ENCODE assay signal across 33 cellular contexts in genomic region chr9:134847752-134848432, GRCh38. TPM values are rescaled to one million over a fixed set of nuclear protein-coding genes. Genes with fewer than 3 reads are reported as not detected.
DNase-seq lines count a peak whose midpoint lies in the region; ATAC-seq, FAIRE-seq and TF ChIP-seq lines count a peak whose summit lies in the region.
"Had no signal": no experiment of that assay in that cellular context is flagged by ENCODE, and none has a peak within 500 bp of the region (broad histone marks: within the 10 kb centered on the region; RNA-seq: fewer than 3 reads in every experiment).

No MANE protein-coding gene starts in this region.

- CTCF ChIA-PET in SK-N-SH (lab: Yijun Ruan, JAX): no interaction called here

- H3K27ac ChIP-seq in SK-N-SH (ENCODE audit: low read depth in 2 of 2, low read length in 1 of 2) (no peak overlapping the region), astrocyte (ENCODE audit: low read depth, low read length) (no peak overlapping the region), lower lobe of right lung (no peak overlapping the region)
- H3K27ac ChIP-seq: PC-9, prostate gland, transverse colon, VCaP had no signal

- no peaks in the 10 kb centered on the region; the same call in 1 of the 2 replicates for H4K20me1 ChIP-seq in SK-N-SH (ENCODE audit: insufficient read depth)
- peaks cover 75% of the 10 kb centered on the region for H4K20me1 ChIP-seq in astrocyte (ENCODE audit: insufficient read depth, low read length)

- no peak overlapping the region for H3K9ac ChIP-seq in SK-N-SH
- H3K9ac ChIP-seq in astrocyte (ENCODE audit: low read length): no peak overlapping the region

- H3K4me1 ChIP-seq in SK-N-SH (ENCODE audit: control insufficient read depth in 1 of 2, insufficient read depth in 2 of 2, low read depth in 1 of 2, low read length in 1 of 2): no peaks in the 10 kb centered on the region
- H3K4me1 ChIP-seq in astrocyte (ENCODE audit: insufficient read depth, low read length): no peaks in the 10 kb centered on the region
- no peaks in the 10 kb centered on the region for H3K4me1 ChIP-seq in lower lobe of right lung
- H3K4me1 ChIP-seq: Caco-2, prostate gland, transverse colon had no signal

- TF ChIP-seq CTCF in SK-N-SH (IDR thresholded peaks at IDR 0.05) (no peak), astrocyte (IDR thresholded peaks at IDR 0.05; ENCODE audit: insufficient read depth, low read depth, low read length) (no peak), lower lobe of right lung (IDR thresholded peaks at IDR 0.05) (no peak)

- ATAC-seq in SK-N-SH treated with all-trans-retinoic acid at 6 μM for 48 hours (peak; percentile 27), lower lobe of right lung (peak in 1 of 2 donors; percentile 37)
- peak; percentile 32 for ATAC-seq in stimulated activated effector memory CD8-positive, alpha-beta T cell treated with anti-CD3 and anti-CD28 coated beads, Interleukin-12 subunit alpha, Interleukin-12 subunit beta, amount 100 ng/mL, for 72 hours
- no peak for ATAC-seq in activated T-cell treated with anti-CD3 and anti-CD28 coated beads, Interleukin-2, amount 50 U/mL, for 72 hours (replicated peaks in 1 of 2)
- ATAC-seq: activated CD4-positive, alpha-beta T cell treated with anti-CD3 and anti-CD28 coated beads for 36 hours; activated CD8-positive, alpha-beta T cell treated with anti-CD3 and anti-CD28 coated beads for 36 hours; HCT116; left colon had no signal

- H3K9me3 ChIP-seq in SK-N-SH (no peaks in the 10 kb centered on the region), astrocyte (ENCODE audit: insufficient read depth, low read depth, low read length) (peaks cover 22% of the 10 kb centered on the region), lower lobe of right lung (no peaks in the 10 kb centered on the region)
- H3K9me3 ChIP-seq: Caco-2, prostate gland, transverse colon had no signal

- intact Hi-C loops in lower lobe of right lung (cut with DNase I): no loop called here

- no peak overlapping the region for H3K4me3 Mint-ChIP-seq in astrocyte (ENCODE audit: unreplicated experiment)
- H3K4me3 Mint-ChIP-seq in stimulated activated effector memory CD8-positive, alpha-beta T cell treated with anti-CD3 and anti-CD28 coated beads, Interleukin-12 subunit alpha, Interleukin-12 subunit beta, amount 100 ng/mL, for 72 hours: no peak overlapping the region
- H3K4me3 Mint-ChIP-seq in activated T-cell treated with anti-CD3 and anti-CD28 coated beads, Interleukin-2, amount 50 U/mL, for 72 hours: no peak overlapping the region
- H3K4me3 Mint-ChIP-seq: activated CD4-positive, alpha-beta T cell treated with anti-CD3 and anti-CD28 coated beads for 36 hours; activated CD8-positive, alpha-beta T cell treated with anti-CD3 and anti-CD28 coated beads for 36 hours; activated naive CD4-positive, alpha-beta T cell treated with anti-CD3 and anti-CD28 coated beads for 36 hours; CD14-positive monocyte had no signal

- POLR2A ChIA-PET in SK-N-SH (lab: Yijun Ruan, JAX): no interaction called here

- H3K36me3 ChIP-seq in SK-N-SH (replicated peaks in 1 of 2; ENCODE audit: control insufficient read depth in 1 of 2, insufficient read depth in 2 of 2, low read length in 1 of 2) (peaks cover 21 to 24% of the 10 kb centered on the region in 2 experiments), astrocyte (ENCODE audit: insufficient read depth, low read length) (peaks cover 21% of the 10 kb centered on the region), lower lobe of right lung (peaks cover 12% of the 10 kb centered on the region)
- H3K36me3 ChIP-seq: prostate gland, transverse colon had no signal

- H3K9me2 ChIP-seq in SK-N-SH: no peaks in the 10 kb centered on the region

- FAIRE-seq in astrocyte (lab: Jason Lieb, UNC): no peak
- FAIRE-seq: frontal cortex had no signal

- DNase-seq in SK-N-SH (no peak), astrocyte (ENCODE audit: low read depth) (no peak), lower lobe of right lung (peak; percentile 23), GM03348 (ENCODE audit: low spot score) (no peak), putamen (ENCODE audit: low spot score) (no peak)
- no peak for DNase-seq in stimulated activated effector memory CD8-positive, alpha-beta T cell treated with anti-CD3 and anti-CD28 coated beads, Interleukin-12 subunit alpha, Interleukin-12 subunit beta, amount 100 ng/mL, for 72 hours (ENCODE audit: low spot score in 2 of 2)
- no peak for DNase-seq in activated T-cell treated with anti-CD3 and anti-CD28 coated beads, Interleukin-2, amount 50 U/mL, for 72 hours
- DNase-seq: 8988T; activated CD4-positive, alpha-beta T cell treated with anti-CD3 and anti-CD28 coated beads for 36 hours; activated CD8-positive, alpha-beta memory T cell treated with anti-CD3 and anti-CD28 coated beads, Interleukin-2, amount 50 U/mL, for 48 hours; activated CD8-positive, alpha-beta T cell treated with anti-CD3 and anti-CD28 coated beads for 36 hours; activated naive CD4-positive, alpha-beta T cell treated with anti-CD3 and anti-CD28 coated beads for 36 hours; amniotic stem cell; Caco-2; DMS79; GDM1; left colon; NCI-H2029; NCI-H2227 treated with DMSO at 0.1 percent for 48 hours; NCI-H526 treated with DMSO at 0.1 percent for 48 hours; NK-92 treated with Interleukin-12 subunit alpha and Interleukin-12 subunit beta, amount 100 ng/mL, for 24 hours; PC-9; SHP77 treated with DMSO at 0.1 percent for 48 hours; stimulated activated CD4-positive, alpha-beta T cell treated with anti-CD3 and anti-CD28 coated beads, Interleukin-15, amount 100 ng/mL, for 24 hours; stimulated activated CD4-positive, alpha-beta T cell treated with anti-CD3 and anti-CD28 coated beads, Interleukin-4, amount 100 ng/mL, for 4 hours; transverse colon had no signal

- H3K4me3 ChIP-seq in SK-N-SH (ENCODE audit: low read depth in 2 of 2, low read length in 1 of 2): no peak overlapping the region
- no peak overlapping the region for H3K4me3 ChIP-seq in astrocyte (ENCODE audit: insufficient read depth, low read depth, low read length)
- no peak overlapping the region for H3K4me3 ChIP-seq in lower lobe of right lung
- H3K4me3 ChIP-seq: PC-9, prostate gland, transverse colon had no signal

- H3K27me3 ChIP-seq in SK-N-SH (ENCODE audit: insufficient read depth) (no peaks in the 10 kb centered on the region), astrocyte (ENCODE audit: insufficient read depth, low read length) (no peaks in the 10 kb centered on the region), lower lobe of right lung (ENCODE audit: low read depth) (no peaks in the 10 kb centered on the region)
- H3K27me3 ChIP-seq: transverse colon had no signal

- H3K27me3 Mint-ChIP-seq in astrocyte (ENCODE audit: low read depth, unreplicated experiment): no peaks in the 10 kb centered on the region
- H3K27me3 Mint-ChIP-seq in activated T-cell treated with anti-CD3 and anti-CD28 coated beads, Interleukin-2, amount 50 U/mL, for 72 hours (ENCODE audit: low read depth): no peaks in the 10 kb centered on the region
- H3K27me3 Mint-ChIP-seq: activated CD4-positive, alpha-beta T cell treated with anti-CD3 and anti-CD28 coated beads for 36 hours; activated CD8-positive, alpha-beta T cell treated with anti-CD3 and anti-CD28 coated beads for 36 hours had no signal

- peaks cover 28% of the 10 kb centered on the region for H3K36me3 Mint-ChIP-seq in astrocyte (ENCODE audit: low read depth, unreplicated experiment)
- peaks cover 8% of the 10 kb centered on the region for H3K36me3 Mint-ChIP-seq in stimulated activated effector memory CD8-positive, alpha-beta T cell treated with anti-CD3 and anti-CD28 coated beads, Interleukin-12 subunit alpha, Interleukin-12 subunit beta, amount 100 ng/mL, for 72 hours
- no peaks in the 10 kb centered on the region for H3K36me3 Mint-ChIP-seq in activated T-cell treated with anti-CD3 and anti-CD28 coated beads, Interleukin-2, amount 50 U/mL, for 72 hours (ENCODE audit: insufficient read depth in 2 of 2)
- H3K36me3 Mint-ChIP-seq: CD14-positive monocyte had no signal

- H3K4me2 ChIP-seq in SK-N-SH (no peak overlapping the region), astrocyte (ENCODE audit: low read length) (no peak overlapping the region)
- H3K4me2 ChIP-seq: PC-9 had no signal

- H2AFZ ChIP-seq in SK-N-SH (ENCODE audit: low read depth): no peak overlapping the region
- H2AFZ ChIP-seq in astrocyte (ENCODE audit: low read depth, low read length): no peak overlapping the region
- H2AFZ ChIP-seq: PC-9 had no signal

- peaks cover 5% of the 10 kb centered on the region for H3K9me3 Mint-ChIP-seq in astrocyte (ENCODE audit: unreplicated experiment)
- H3K9me3 Mint-ChIP-seq in stimulated activated effector memory CD8-positive, alpha-beta T cell treated with anti-CD3 and anti-CD28 coated beads, Interleukin-12 subunit alpha, Interleukin-12 subunit beta, amount 100 ng/mL, for 72 hours: no peaks in the 10 kb centered on the region
- no peaks in the 10 kb centered on the region for H3K9me3 Mint-ChIP-seq in activated T-cell treated with anti-CD3 and anti-CD28 coated beads, Interleukin-2, amount 50 U/mL, for 72 hours
- H3K9me3 Mint-ChIP-seq: activated CD8-positive, alpha-beta T cell treated with anti-CD3 and anti-CD28 coated beads for 36 hours; activated naive CD4-positive, alpha-beta T cell treated with anti-CD3 and anti-CD28 coated beads for 36 hours had no signal

- no peak for TF ChIP-seq RAD21 in SK-N-SH (IDR thresholded peaks at IDR 0.05; ENCODE audit: low read length)

- no peak for TF ChIP-seq EP300 in SK-N-SH (IDR thresholded peaks at IDR 0.05; ENCODE audit: borderline replicate concordance in 1 of 2, low read depth in 1 of 2, low read length in 1 of 2)

- peaks cover 2% of the 10 kb centered on the region for H3K4me1 Mint-ChIP-seq in astrocyte (ENCODE audit: low read depth, unreplicated experiment)
- H3K4me1 Mint-ChIP-seq in stimulated activated effector memory CD8-positive, alpha-beta T cell treated with anti-CD3 and anti-CD28 coated beads, Interleukin-12 subunit alpha, Interleukin-12 subunit beta, amount 100 ng/mL, for 72 hours: no peaks in the 10 kb centered on the region
- H3K4me1 Mint-ChIP-seq in activated T-cell treated with anti-CD3 and anti-CD28 coated beads, Interleukin-2, amount 50 U/mL, for 72 hours (ENCODE audit: low read depth): no peaks in the 10 kb centered on the region
- H3K4me1 Mint-ChIP-seq: activated CD4-positive, alpha-beta T cell treated with anti-CD3 and anti-CD28 coated beads for 36 hours had no signal

- H3F3A ChIP-seq in SK-N-SH (replicated peaks; ENCODE audit: insufficient read depth): peaks cover 22% of the 10 kb centered on the region

- H3K79me2 ChIP-seq in SK-N-SH (ENCODE audit: insufficient read depth): no peaks in the 10 kb centered on the region
- no peaks in the 10 kb centered on the region for H3K79me2 ChIP-seq in astrocyte (ENCODE audit: insufficient read depth, low read length)

- peak overlapping the region; percentile 66 for H3K27ac Mint-ChIP-seq in astrocyte (ENCODE audit: unreplicated experiment)
- H3K27ac Mint-ChIP-seq in stimulated activated effector memory CD8-positive, alpha-beta T cell treated with anti-CD3 and anti-CD28 coated beads, Interleukin-12 subunit alpha, Interleukin-12 subunit beta, amount 100 ng/mL, for 72 hours: no peak overlapping the region
- H3K27ac Mint-ChIP-seq in activated T-cell treated with anti-CD3 and anti-CD28 coated beads, Interleukin-2, amount 50 U/mL, for 72 hours: no peak overlapping the region
- H3K27ac Mint-ChIP-seq: activated CD4-positive, alpha-beta T cell treated with anti-CD3 and anti-CD28 coated beads for 36 hours; activated CD8-positive, alpha-beta T cell treated with anti-CD3 and anti-CD28 coated beads for 36 hours; activated naive CD4-positive, alpha-beta T cell treated with anti-CD3 and anti-CD28 coated beads for 36 hours; CD14-positive monocyte had no signal

- WGBS in SK-N-SH (ENCODE audit: low lambda C conversion rate): 61% methylated on average over 10 of the region's 16 CpGs

RNA-seq across cellular contexts. Expression of gene FCN2, which starts 32.7 kb away (rescaled TPM):
- polyA plus RNA-seq in SK-N-SH (2012; rRNA removed): not detected in 2 replicates
- not detected in 2 replicates for polyA plus RNA-seq in SK-N-SH (2012; cell fraction: cytosol; rRNA removed)
- not detected in 2 replicates for polyA plus RNA-seq in SK-N-SH (2012; cell fraction: nucleus; rRNA removed)
- not detected in 2 replicates for total RNA-seq in astrocyte
- total RNA-seq in lower lobe of right lung: not detected
- total RNA-seq in activated T-cell treated with anti-CD3 and anti-CD28 coated beads, Interleukin-2, amount 50 U/mL, for 72 hours: not detected
- total RNA-seq: activated CD4-positive, alpha-beta T cell treated with anti-CD3 and anti-CD28 coated beads for 36 hours; activated CD8-positive, alpha-beta T cell treated with anti-CD3 and anti-CD28 coated beads for 36 hours; activated naive CD4-positive, alpha-beta T cell treated with anti-CD3 and anti-CD28 coated beads for 36 hours; Caco-2; frontal cortex; left colon; M059J; PC-9; transverse colon had no signal
- polyA plus RNA-seq: CD14-positive monocyte had no signal

Comparison
In these comparisons a context has a peak if more than half of its experiments do, and no peak if none do; other contexts are left out.
1. ATAC-seq: peak in SK-N-SH treated with all-trans-retinoic acid at 6 μM for 48 hours (single experiment) and stimulated activated effector memory CD8-positive, alpha-beta T cell treated with anti-CD3 and anti-CD28 coated beads, Interleukin-12 subunit alpha, Interleukin-12 subunit beta, amount 100 ng/mL, for 72 hours (single experiment); none in activated T-cell treated with anti-CD3 and anti-CD28 coated beads, Interleukin-2, amount 50 U/mL, for 72 hours (0 of 2).